In genomic region chr17:74739227-74739831, GRCh38 we compare ENCODE assay signal across 17 cellular contexts. TPM values are rescaled to one million over a fixed set of nuclear protein-coding genes. Genes with fewer than 3 reads are reported as not detected.
DNase-seq lines count a peak whose midpoint lies in the region; ATAC-seq and TF ChIP-seq lines count a peak whose summit lies in the region.
"Had no signal": no experiment of that assay in that cellular context is flagged by ENCODE, and none has a peak within 500 bp of the region (broad histone marks: within the 10 kb centered on the region; RNA-seq: fewer than 3 reads in every experiment).

No MANE protein-coding gene starts in this region.

- peaks cover 29% of the 10 kb centered on the region for H3F3A ChIP-seq in neural progenitor cell (ENCODE audit: low read depth)

- CTCF ChIA-PET in activated CD4-positive, alpha-beta T cell treated with anti-CD3 and anti-CD28 coated beads, Interleukin-2, amount 10 ng/mL, durations not matched to agents 7 days and 5 days (lab: Charles Lee): interaction anchor here (0.7 to 4.2 kb wide), 8 partner anchors 19 to 359 kb away, joined by 3 to 58 read pairs (median 6); partner anchors contain the start of gene NAT9

- peaks cover 7% of the 10 kb centered on the region for H3K4me1 ChIP-seq in neural progenitor cell

- H3K9me3 ChIP-seq in KOPT-K1 (ENCODE audit: insufficient read depth, low read length, poor library complexity, severe bottlenecking) (no peaks in the 10 kb centered on the region), neural progenitor cell (ENCODE audit: low read depth) (no peaks in the 10 kb centered on the region)
- H3K9me3 ChIP-seq: upper lobe of right lung had no signal

- no peak overlapping the region for H3K4me3 ChIP-seq in neural progenitor cell
- H3K4me3 ChIP-seq: upper lobe of right lung had no signal

- no peak overlapping the region for H3K9ac ChIP-seq in neural progenitor cell

- H3K27ac ChIP-seq in KOPT-K1 (ENCODE audit: low read depth, low read length, poor library complexity, severe bottlenecking): peak overlapping the region; percentile 99
- no peak overlapping the region for H3K27ac ChIP-seq in neural progenitor cell
- H3K27ac ChIP-seq: upper lobe of right lung had no signal

- H3K4me1 Mint-ChIP-seq in activated CD4-positive, alpha-beta T cell treated with anti-CD3 and anti-CD28 coated beads, Interleukin-2, amount 10 ng/mL, durations not matched to agents 7 days and 5 days: peaks cover 81% of the 10 kb centered on the region
- peaks cover 40% of the 10 kb centered on the region for H3K4me1 Mint-ChIP-seq in activated T-helper 17 cell treated with anti-CD3 and anti-CD28 coated beads, Interleukin-2, amount 50 U/mL, for 72 hours
- peaks cover 9% of the 10 kb centered on the region for H3K4me1 Mint-ChIP-seq in neural progenitor cell

- peaks cover 16% of the 10 kb centered on the region for H3K27me3 Mint-ChIP-seq in activated CD4-positive, alpha-beta T cell treated with anti-CD3 and anti-CD28 coated beads, Interleukin-2, amount 10 ng/mL, durations not matched to agents 7 days and 5 days
- H3K27me3 Mint-ChIP-seq in activated T-helper 17 cell treated with anti-CD3 and anti-CD28 coated beads, Interleukin-2, amount 50 U/mL, for 72 hours: no peaks in the 10 kb centered on the region
- peaks cover 48% of the 10 kb centered on the region for H3K27me3 Mint-ChIP-seq in neural progenitor cell (ENCODE audit: insufficient read depth, low read depth)

- no peak for ATAC-seq in activated T-helper 17 cell treated with anti-CD3 and anti-CD28 coated beads, Interleukin-2, amount 50 U/mL, for 72 hours (replicated peaks)
- no peak for ATAC-seq in GM21526 (IDR thresholded peaks at IDR 0.05; ENCODE audit: low FRiP score, unreplicated experiment)
- ATAC-seq in HG02970 (IDR thresholded peaks at IDR 0.05; ENCODE audit: low FRiP score, unreplicated experiment): no peak
- ATAC-seq: HCT116 had no signal

- no peak overlapping the region for H2AFZ ChIP-seq in neural progenitor cell (replicated peaks)

- peaks cover 46% of the 10 kb centered on the region for H3K27me3 ChIP-seq in neural progenitor cell

- POLR2A ChIA-PET in activated CD4-positive, alpha-beta T cell treated with anti-CD3 and anti-CD28 coated beads, Interleukin-2, amount 10 ng/mL, durations not matched to agents 7 days and 5 days (lab: Charles Lee): no interaction called here

- H3K79me2 ChIP-seq in neural progenitor cell (ENCODE audit: low read depth): no peaks in the 10 kb centered on the region

- peaks cover 19% of the 10 kb centered on the region for H3K36me3 Mint-ChIP-seq in activated CD4-positive, alpha-beta T cell treated with anti-CD3 and anti-CD28 coated beads, Interleukin-2, amount 10 ng/mL, durations not matched to agents 7 days and 5 days (ENCODE audit: low read depth)
- no peaks in the 10 kb centered on the region for H3K36me3 Mint-ChIP-seq in activated T-helper 17 cell treated with anti-CD3 and anti-CD28 coated beads, Interleukin-2, amount 50 U/mL, for 72 hours (ENCODE audit: low read depth)
- H3K36me3 Mint-ChIP-seq in neural progenitor cell: no peaks in the 10 kb centered on the region

- no peaks in the 10 kb centered on the region for H4K20me1 ChIP-seq in neural progenitor cell (ENCODE audit: low read depth)

- H3K4me3 Mint-ChIP-seq in activated CD4-positive, alpha-beta T cell treated with anti-CD3 and anti-CD28 coated beads, Interleukin-2, amount 10 ng/mL, durations not matched to agents 7 days and 5 days: peak overlapping the region; percentile 83
- peak overlapping the region; percentile 82 for H3K4me3 Mint-ChIP-seq in activated T-helper 17 cell treated with anti-CD3 and anti-CD28 coated beads, Interleukin-2, amount 50 U/mL, for 72 hours
- H3K4me3 Mint-ChIP-seq in neural progenitor cell: peak overlapping the region; percentile 70
- H3K4me3 Mint-ChIP-seq: dendritic cell treated with granulocyte-macrophage colony-stimulating factor and Interleukin-4, amounts not matched to agents 40 ng/mL and 50 ng/mL, for 4 days had no signal

- H3K9me3 Mint-ChIP-seq in activated CD4-positive, alpha-beta T cell treated with anti-CD3 and anti-CD28 coated beads, Interleukin-2, amount 10 ng/mL, durations not matched to agents 7 days and 5 days: peaks cover 4% of the 10 kb centered on the region
- H3K9me3 Mint-ChIP-seq in activated T-helper 17 cell treated with anti-CD3 and anti-CD28 coated beads, Interleukin-2, amount 50 U/mL, for 72 hours: no peaks in the 10 kb centered on the region
- peaks cover 2% of the 10 kb centered on the region for H3K9me3 Mint-ChIP-seq in neural progenitor cell
- H3K9me3 Mint-ChIP-seq: dendritic cell treated with granulocyte-macrophage colony-stimulating factor and Interleukin-4, amounts not matched to agents 40 ng/mL and 50 ng/mL, for 4 days had no signal

- peak; percentile 39 for DNase-seq in activated CD4-positive, alpha-beta T cell treated with anti-CD3 and anti-CD28 coated beads, Interleukin-2, amount 10 ng/mL, durations not matched to agents 7 days and 5 days
- no peak for DNase-seq in activated CD4-positive, alpha-beta T cell treated with anti-CD3 and anti-CD28 coated beads for 4 hours
- DNase-seq in neural progenitor cell (ENCODE audit: low spot score) (no peak), anterior cingulate cortex (lab: John Stamatoyannopoulos, UW) (no peak)
- DNase-seq: DMS 273 treated with DMSO at 0.1 percent for 48 hours; NCI-H1105 treated with DMSO at 0.1 percent for 48 hours; NCI-H345; stimulated activated CD4-positive, alpha-beta T cell treated with anti-CD3 and anti-CD28 coated beads, Interleukin-12 subunit alpha, Interleukin-12 subunit beta, amount 100 ng/mL, for 4 hours; upper lobe of right lung had no signal

- no peak overlapping the region for H3K4me2 ChIP-seq in neural progenitor cell

- peak overlapping the region; percentile 91 for H3K27ac Mint-ChIP-seq in activated CD4-positive, alpha-beta T cell treated with anti-CD3 and anti-CD28 coated beads, Interleukin-2, amount 10 ng/mL, durations not matched to agents 7 days and 5 days
- peak overlapping the region; percentile 1 for H3K27ac Mint-ChIP-seq in activated T-helper 17 cell treated with anti-CD3 and anti-CD28 coated beads, Interleukin-2, amount 50 U/mL, for 72 hours
- H3K27ac Mint-ChIP-seq in neural progenitor cell: peak overlapping the region; percentile 17
- H3K27ac Mint-ChIP-seq: dendritic cell treated with granulocyte-macrophage colony-stimulating factor and Interleukin-4, amounts not matched to agents 40 ng/mL and 50 ng/mL, for 4 days had no signal

- no peak for TF ChIP-seq CTCF in neural progenitor cell (IDR thresholded peaks at IDR 0.05)

- H3K36me3 ChIP-seq in KOPT-K1 (ENCODE audit: insufficient read depth, low read length): peaks cover 12% of the 10 kb centered on the region
- no peaks in the 10 kb centered on the region for H3K36me3 ChIP-seq in neural progenitor cell
- H3K36me3 ChIP-seq: upper lobe of right lung had no signal

RNA-seq across cellular contexts. Expression of gene RAB37, which starts 2.3 kb away (rescaled TPM):
- 10 to 100 TPM; 28.2 to 30.4 TPM for total RNA-seq in activated CD4-positive, alpha-beta T cell treated with anti-CD3 and anti-CD28 coated beads, Interleukin-2, amount 10 ng/mL, durations not matched to agents 7 days and 5 days
- 1 to 10 TPM; 2.5 to 3.4 TPM for total RNA-seq in activated T-helper 17 cell treated with anti-CD3 and anti-CD28 coated beads, Interleukin-2, amount 50 U/mL, for 72 hours
- total RNA-seq in neural progenitor cell (ENCODE audit: low replicate concordance): 1.5 and 4.3 TPM in 2 replicates
- total RNA-seq: osteocyte had no signal

RNA-seq across cellular contexts. Expression of gene NHERF1, which starts 9.1 kb away (rescaled TPM):
- total RNA-seq in activated CD4-positive, alpha-beta T cell treated with anti-CD3 and anti-CD28 coated beads, Interleukin-2, amount 10 ng/mL, durations not matched to agents 7 days and 5 days: 100 to 1,000 TPM; 254 to 281 TPM
- 100 to 1,000 TPM in 1 of 2 donors, 10 to 100 TPM in 1; 76.2 to 160 TPM for total RNA-seq in activated T-helper 17 cell treated with anti-CD3 and anti-CD28 coated beads, Interleukin-2, amount 50 U/mL, for 72 hours
- 27.1 and 63.8 TPM in 2 replicates for total RNA-seq in neural progenitor cell (ENCODE audit: low replicate concordance)

RNA-seq across cellular contexts. Expression of gene CD300LF, which starts 26.6 kb away (rescaled TPM):
- not detected for total RNA-seq in activated CD4-positive, alpha-beta T cell treated with anti-CD3 and anti-CD28 coated beads, Interleukin-2, amount 10 ng/mL, durations not matched to agents 7 days and 5 days
- total RNA-seq in activated T-helper 17 cell treated with anti-CD3 and anti-CD28 coated beads, Interleukin-2, amount 50 U/mL, for 72 hours: not detected
- total RNA-seq in neural progenitor cell (ENCODE audit: low replicate concordance): not detected in 2 replicates
- total RNA-seq: lung microvascular endothelial cell, osteocyte had no signal

RNA-seq across cellular contexts. Expression of gene NAT9, which starts 36.8 kb away (rescaled TPM):
- 10 to 100 TPM; 28.6 to 34.4 TPM for total RNA-seq in activated CD4-positive, alpha-beta T cell treated with anti-CD3 and anti-CD28 coated beads, Interleukin-2, amount 10 ng/mL, durations not matched to agents 7 days and 5 days
- total RNA-seq in activated T-helper 17 cell treated with anti-CD3 and anti-CD28 coated beads, Interleukin-2, amount 50 U/mL, for 72 hours: 10 to 100 TPM; 31.6 to 39.2 TPM
- total RNA-seq in neural progenitor cell (ENCODE audit: low replicate concordance): 68.9 and 75.3 TPM in 2 replicates

Comparison
In these comparisons a context has a peak if more than half of its experiments do, and no peak if none do; other contexts are left out.
1. H3K27ac Mint-ChIP-seq: peak in every context shown above with its lines; median percentile 91 in activated CD4-positive, alpha-beta T cell treated with anti-CD3 and anti-CD28 coated beads, Interleukin-2, amount 10 ng/mL, durations not matched to agents 7 days and 5 days; 17 in neural progenitor cell; 1 in activated T-helper 17 cell treated with anti-CD3 and anti-CD28 coated beads, Interleukin-2, amount 50 U/mL, for 72 hours.